ENCODE assay signal across 8 cellular contexts in genomic region chr6:73451166-73452106, GRCh38. TPM values are rescaled to one million over a fixed set of nuclear protein-coding genes. Genes with fewer than 3 reads are reported as not detected.
DNase-seq lines count a peak whose midpoint lies in the region; ATAC-seq and TF ChIP-seq lines count a peak whose summit lies in the region.

No MANE protein-coding gene starts in this region.

- DNase-seq in AML-193 (lab: John Stamatoyannopoulos, UW), result peak; percentile 31 to 51
- peak; percentile 84 for DNase-seq in OCI-M1 (lab: John Stamatoyannopoulos, UW)
- DNase-seq in activated effector memory CD4-positive, alpha-beta T cell treated with anti-CD3 and anti-CD28 coated beads, Interleukin-2, amount 50 U/mL, for 16 hours, result peak; percentile 81
- DNase-seq in fibroblast of villous mesenchyme (ENCODE audit: low read depth), result peak; percentile 50
- peak; percentile 9 for DNase-seq in neural progenitor cell (ENCODE audit: low spot score)
- DNase-seq in upper lobe of right lung, result peak; percentile 75

- peak; percentile 44 for ATAC-seq in GM19025 (IDR thresholded peaks at IDR 0.05; ENCODE audit: low read depth, unreplicated experiment)
- ATAC-seq in HG03342 (IDR thresholded peaks at IDR 0.05; ENCODE audit: unreplicated experiment), result peak; percentile 65
- ATAC-seq in upper lobe of right lung, result peak; percentile 71

- H3K79me2 ChIP-seq in neural progenitor cell (ENCODE audit: low read depth), result no peaks in the 10 kb centered on the region

- H3K9me3 Mint-ChIP-seq in neural progenitor cell, result peaks cover 7% of the 10 kb centered on the region

- H3K4me1 Mint-ChIP-seq in neural progenitor cell, result no peaks in the 10 kb centered on the region

- H3K27me3 ChIP-seq in neural progenitor cell (peaks cover 19% of the 10 kb centered on the region), upper lobe of right lung (no peaks in the 10 kb centered on the region)

- H2AFZ ChIP-seq in neural progenitor cell (replicated peaks), result no peak overlapping the region

- TF ChIP-seq CTCF in fibroblast of villous mesenchyme (IDR thresholded peaks at IDR 0.05; ENCODE audit: insufficient read depth, low read depth, low read length), result no peak
- TF ChIP-seq CTCF in neural progenitor cell (IDR thresholded peaks at IDR 0.05), result no peak
- TF ChIP-seq CTCF in upper lobe of right lung (IDR thresholded peaks at IDR 0.05), result no peak

- intact Hi-C loops in upper lobe of right lung (cut with DNase I), result no loop called here

- H3K4me2 ChIP-seq in neural progenitor cell, result peak overlapping the region; percentile 10

- H3K27ac ChIP-seq in neural progenitor cell, result no peak overlapping the region
- peak overlapping the region; percentile 84 for H3K27ac ChIP-seq in upper lobe of right lung

- no peak overlapping the region for H3K27ac Mint-ChIP-seq in neural progenitor cell

- H3K36me3 ChIP-seq in neural progenitor cell (no peaks in the 10 kb centered on the region), upper lobe of right lung (peaks cover 7% of the 10 kb centered on the region)

- H3K36me3 Mint-ChIP-seq in neural progenitor cell, result no peaks in the 10 kb centered on the region

- peaks cover 6% of the 10 kb centered on the region for H3K27me3 Mint-ChIP-seq in neural progenitor cell (ENCODE audit: insufficient read depth, low read depth)

- no peaks in the 10 kb centered on the region for H3K4me1 ChIP-seq in neural progenitor cell
- H3K4me1 ChIP-seq in upper lobe of right lung, result peaks cover 4% of the 10 kb centered on the region

- H3K4me3 Mint-ChIP-seq in neural progenitor cell, result peak overlapping the region; percentile 60

- H4K20me1 ChIP-seq in neural progenitor cell (ENCODE audit: low read depth), result no peaks in the 10 kb centered on the region

- H3F3A ChIP-seq in neural progenitor cell (ENCODE audit: low read depth), result no peaks in the 10 kb centered on the region

- peak overlapping the region; percentile 76 for H3K4me3 ChIP-seq in fibroblast of villous mesenchyme (ENCODE audit: low read depth, low read length)
- H3K4me3 ChIP-seq in neural progenitor cell, result no peak overlapping the region
- peak overlapping the region; percentile 74 for H3K4me3 ChIP-seq in upper lobe of right lung

- no peak overlapping the region for H3K9ac ChIP-seq in neural progenitor cell

- H3K9me3 ChIP-seq in neural progenitor cell (ENCODE audit: low read depth) (no peaks in the 10 kb centered on the region), upper lobe of right lung (no peaks in the 10 kb centered on the region)

RNA-seq across cellular contexts. Expression of gene CGAS, which starts 0.7 kb away (rescaled TPM):
- total RNA-seq in fibroblast of villous mesenchyme (6.9 and 8.7 TPM in 2 replicates), neural progenitor cell (ENCODE audit: low replicate concordance) (0.62 and 0.90 TPM in 2 replicates), upper lobe of right lung (5.9 TPM)

RNA-seq across cellular contexts. Expression of gene MTO1, which starts 10.1 kb away (rescaled TPM):
- total RNA-seq in fibroblast of villous mesenchyme, result 42.8 and 59.2 TPM in 2 replicates
- total RNA-seq in neural progenitor cell (ENCODE audit: low replicate concordance), result 28.6 and 40.0 TPM in 2 replicates
- total RNA-seq in upper lobe of right lung, result 23.1 TPM

RNA-seq across cellular contexts. Expression of gene DDX43, which starts 56.8 kb away (rescaled TPM):
- total RNA-seq in fibroblast of villous mesenchyme (0.86 and 3.5 TPM in 2 replicates), neural progenitor cell (ENCODE audit: low replicate concordance) (not detected in 2 replicates), upper lobe of right lung (2.5 TPM)

Comparison
In these comparisons a context has a peak if more than half of its experiments do, and no peak if none do; other contexts are left out.
1. DNase-seq: peak in every context shown above with its lines; median percentile 84 in OCI-M1; 81 in activated effector memory CD4-positive, alpha-beta T cell treated with anti-CD3 and anti-CD28 coated beads, Interleukin-2, amount 50 U/mL, for 16 hours; 75 in upper lobe of right lung; 50 in fibroblast of villous mesenchyme; 41 in AML-193; 9 in neural progenitor cell.